In the genomic region with DNA sequence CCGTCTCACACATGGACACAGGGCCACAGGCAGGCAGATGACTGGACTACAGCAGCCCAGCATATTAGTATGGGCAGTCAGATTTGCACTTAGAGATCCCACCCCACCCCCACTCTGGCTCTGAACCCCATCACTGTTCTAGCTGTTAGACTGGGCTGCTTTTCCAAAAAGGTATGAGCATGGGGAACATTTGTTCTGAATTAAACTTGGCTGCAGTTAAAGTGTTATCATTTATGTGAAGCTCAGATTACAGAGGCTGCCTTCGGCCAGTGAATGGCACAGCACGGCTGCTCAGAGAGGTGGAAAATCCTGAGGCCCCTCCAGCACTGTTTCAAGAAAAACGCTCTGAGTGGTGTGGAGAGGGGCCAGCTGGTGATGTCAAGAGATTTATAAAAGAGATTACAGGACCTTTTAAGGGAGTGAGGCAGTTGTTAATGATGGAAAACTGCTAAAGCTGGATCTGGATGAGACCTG, we compare ENCODE assay signal across 15 cellular contexts. TPM values are rescaled to one million over a fixed set of nuclear protein-coding genes. Genes with fewer than 3 reads are reported as not detected.
DNase-seq lines count a peak whose midpoint lies in the region; ATAC-seq, FAIRE-seq and TF ChIP-seq lines count a peak whose summit lies in the region.
"Had no signal": no experiment of that assay in that cellular context is flagged by ENCODE, and none has a peak within 500 bp of the region (broad histone marks: within the 10 kb centered on the region; RNA-seq: fewer than 3 reads in every experiment).

No MANE protein-coding gene starts in this region.

- H3K27ac Mint-ChIP-seq in H9: no peak overlapping the region

- H3K27me3 Mint-ChIP-seq in H9 (ENCODE audit: low read depth): no peaks in the 10 kb centered on the region; the same call in 1 of the 2 replicates

- no peak overlapping the region for H3K9ac ChIP-seq in H9 (ENCODE audit: extremely low read depth, insufficient read length, low read length)
- H3K9ac ChIP-seq: parathyroid adenoma had no signal

- no peak overlapping the region for H3K4me2 ChIP-seq in H9 (ENCODE audit: insufficient read depth, insufficient read length, low read length)

- no peak overlapping the region for H3K4ac ChIP-seq in H9 (ENCODE audit: low read depth, low read length)

- H3K36me3 Mint-ChIP-seq in H9 (ENCODE audit: insufficient read depth in 1 of 3, low read depth in 3 of 3): no peaks in the 10 kb centered on the region

- H3K4me1 ChIP-seq in H9 (ENCODE audit: insufficient read depth, low read length) (no peaks in the 10 kb centered on the region), small intestine (ENCODE audit: control insufficient read depth in 2 of 2, insufficient read depth in 1 of 2, low read depth in 1 of 2, low read length in 1 of 2) (no peaks in the 10 kb centered on the region)
- H3K4me1 ChIP-seq: parathyroid adenoma, tibial nerve had no signal

- H2BK5ac ChIP-seq in H9 (ENCODE audit: insufficient read length, low read length): no peak overlapping the region

- no peak overlapping the region for H3K23ac ChIP-seq in H9 (ENCODE audit: insufficient read length, low read depth, low read length)

- H2AK5ac ChIP-seq in H9 (ENCODE audit: insufficient read length, low read length): no peak overlapping the region

- H3K9me3 ChIP-seq in H9 (ENCODE audit: control insufficient read depth, low read depth, low read length) (no peaks in the 10 kb centered on the region), small intestine (ENCODE audit: control insufficient read depth, low read depth) (no peaks in the 10 kb centered on the region)
- H3K9me3 ChIP-seq: tibial nerve had no signal

- no peak overlapping the region for H3K18ac ChIP-seq in H9 (ENCODE audit: insufficient read length, low read depth, low read length)

- no peaks in the 10 kb centered on the region for H3K23me2 ChIP-seq in H9 (ENCODE audit: insufficient read length, low read depth, low read length, poor library complexity, severe bottlenecking)

- H4K20me1 ChIP-seq in H9 (ENCODE audit: control insufficient read depth, insufficient read depth, insufficient read length): no peaks in the 10 kb centered on the region

- H3K27ac ChIP-seq in H9 (ENCODE audit: insufficient read length, low read depth, low read length) (no peak overlapping the region), small intestine (ENCODE audit: low read depth in 1 of 2, low read length in 1 of 2) (no peak overlapping the region)
- H3K27ac ChIP-seq: parathyroid adenoma, tibial nerve had no signal

- no peaks in the 10 kb centered on the region for H3K79me1 ChIP-seq in H9 (ENCODE audit: insufficient read depth, low read depth, low read length, poor library complexity, severe bottlenecking)

- no peaks in the 10 kb centered on the region for H3K36me3 ChIP-seq in small intestine (ENCODE audit: control insufficient read depth in 2 of 2, insufficient read depth in 2 of 2, low read length in 2 of 2)
- H3K36me3 ChIP-seq: tibial nerve had no signal

- H3K27me3 ChIP-seq in H9 (ENCODE audit: insufficient read depth, low read length): no peaks in the 10 kb centered on the region
- no peaks in the 10 kb centered on the region for H3K27me3 ChIP-seq in small intestine (ENCODE audit: control insufficient read depth in 2 of 2, insufficient read depth in 2 of 2, low read length in 2 of 2)

- H3K56ac ChIP-seq in H9 (ENCODE audit: insufficient read length, low read depth, low read length): no peak overlapping the region

- DNase-seq in H9 (no peak), NCI-H2227 (lab: John Stamatoyannopoulos, UW; ENCODE audit: unreplicated experiment) (peak; percentile 48), cerebellar cortex (ENCODE audit: low spot score) (peak; percentile 5), non-pigmented ciliary epithelial cell (ENCODE audit: low read depth) (peak; percentile 30), small intestine (no peak)
- DNase-seq: activated CD8-positive, alpha-beta memory T cell treated with anti-CD3 and anti-CD28 coated beads, Interleukin-2, amount 50 U/mL, for 4 hours; left colon had no signal

- H3K9me3 Mint-ChIP-seq in H9: no peaks in the 10 kb centered on the region; a peak in 1 of 5 replicates

- WGBS in H9 (ENCODE audit: extremely low coverage, insufficient read length, low lambda C conversion rate): no CpG with 5 or more reads among the region's 4 CpGs
- 64 to 75% (median 66%) methylated on average over 4 of the region's 4 CpGs for WGBS in small intestine, 3 donors

- ATAC-seq in HG03469 (IDR thresholded peaks at IDR 0.05; ENCODE audit: unreplicated experiment) (no peak), GM21619 (IDR thresholded peaks at IDR 0.05; ENCODE audit: unreplicated experiment) (no peak), GM19397 (IDR thresholded peaks at IDR 0.05; ENCODE audit: unreplicated experiment) (no peak)
- ATAC-seq: left colon had no signal

- no peak overlapping the region for H2BK15ac ChIP-seq in H9 (ENCODE audit: low read depth, low read length)

- no peak overlapping the region for H2BK120ac ChIP-seq in H9 (ENCODE audit: low read depth, low read length, poor library complexity, severe bottlenecking)

- H4K91ac ChIP-seq in H9 (ENCODE audit: insufficient read length, low read depth, low read length): no peak overlapping the region

- no peak for TF ChIP-seq CTCF in H9 (conservative IDR thresholded peaks at IDR 0.05)

- no peaks in the 10 kb centered on the region for H3K79me2 ChIP-seq in H9 (ENCODE audit: insufficient read depth, low read length)
- H3K79me2 ChIP-seq: parathyroid adenoma had no signal

- no peak overlapping the region for H3K14ac ChIP-seq in H9 (ENCODE audit: insufficient read depth, low read length)

- H3K4me3 ChIP-seq in small intestine (ENCODE audit: low read depth in 1 of 2, low read length in 2 of 2): no peak overlapping the region
- H3K4me3 ChIP-seq: tibial nerve had no signal

- peaks cover 14 to 17% of the 10 kb centered on the region in 2 experiments for H3K4me1 Mint-ChIP-seq in H9

- FAIRE-seq in small intestine (lab: Jason Lieb, UNC): no peak
- FAIRE-seq: bronchial epithelial cell, HTR-8/SVneo had no signal

- no peak overlapping the region for H4K5ac ChIP-seq in H9 (ENCODE audit: insufficient read length, low read depth, low read length)

- no peak overlapping the region for H3T11ph ChIP-seq in H9 (ENCODE audit: low read length)

- no peak overlapping the region for H2BK20ac ChIP-seq in H9 (ENCODE audit: low read depth, low read length, poor library complexity, severe bottlenecking)

- no peak overlapping the region for H3K4me3 Mint-ChIP-seq in H9

- no peak overlapping the region for H2BK12ac ChIP-seq in H9 (ENCODE audit: insufficient read length, low read depth, low read length)

- H2AFZ ChIP-seq in H9 (ENCODE audit: low read length): peak overlapping the region; percentile 34
- H2AFZ ChIP-seq: parathyroid adenoma had no signal

- no peak overlapping the region for H4K8ac ChIP-seq in H9 (replicated peaks; ENCODE audit: insufficient read length, low read depth, low read length)

RNA-seq across cellular contexts. Expression of a gene that starts 6.9 kb away (rescaled TPM):
- total RNA-seq in H9 (2021): 8.1 and 8.4 TPM in 2 replicates
- 1 to 10 TPM in 2 of 3 donors, under 1 TPM in 1; 0.89 to 1.8 (median 1.6) TPM for polyA plus RNA-seq in small intestine
- total RNA-seq: T-helper 2 cell treated with Interferon-gamma antibody and Interleukin-4, amounts not matched to agents 100 ng/mL and 5 ng/mL, for 36 hours had no signal

RNA-seq across cellular contexts. Expression of a gene that starts 38.9 kb away (rescaled TPM):
- total RNA-seq in H9 (2021): 1.3 and 1.4 TPM in 2 replicates
- polyA plus RNA-seq in small intestine: 1 to 10 TPM in 2 of 3 donors, under 1 TPM in 1; 0.54 to 2.4 (median 1.3) TPM
- total RNA-seq: bronchial epithelial cell; T-helper 2 cell treated with Interferon-gamma antibody and Interleukin-4, amounts not matched to agents 100 ng/mL and 5 ng/mL, for 36 hours had no signal

Comparison
In these comparisons a context has a peak if more than half of its experiments do, and no peak if none do; other contexts are left out.
1. DNase-seq: peak in NCI-H2227 (single experiment), cerebellar cortex (single experiment) and non-pigmented ciliary epithelial cell (single experiment); none in H9 (single experiment) and small intestine (single experiment).